19 cellular contexts compared by ENCODE assay signal in the genomic region with DNA sequence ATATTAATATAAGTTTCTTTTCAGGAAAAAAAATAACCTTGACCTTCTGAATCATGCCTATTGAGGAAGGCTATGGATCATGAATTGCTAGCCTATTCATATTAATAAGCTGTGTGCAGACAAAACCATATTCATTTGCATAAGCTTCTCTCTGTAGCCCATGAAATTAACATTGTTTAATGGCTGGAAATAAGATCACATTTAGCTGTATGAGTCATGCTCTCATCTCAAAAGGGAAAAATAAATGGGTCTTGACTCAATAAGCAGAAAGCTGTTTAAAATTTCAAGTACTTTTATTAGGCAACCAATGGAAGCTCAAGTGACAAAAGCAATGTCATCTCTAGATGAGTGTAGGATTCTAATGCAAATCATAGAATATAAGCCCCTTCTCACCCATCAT.
"Had no signal": no experiment of that assay in that cellular context is flagged by ENCODE, and none has a peak within 500 bp of the region (broad histone marks: within the 10 kb centered on the region; RNA-seq: fewer than 3 reads in every experiment).

No MANE protein-coding gene starts in this region.

- H3K27ac ChIP-seq: RWPE1 had no signal

- H3K9me3 ChIP-seq: SK-N-SH had no signal

- DNase-seq: IMR-90, Karpas-422, KG1, MM.1S, NCI-H1105, NCI-H1417, NCI-H1436 treated with DMSO at 0.1 percent for 48 hours, NCI-H1694, NCI-H187 treated with DMSO at 0.1 percent for 48 hours, NCI-H2029 treated with DMSO at 0.1 percent for 48 hours, NCI-H2171, NCI-H226, NCI-H446, NCI-H510A, NCI-H524 treated with DMSO at 0.1 percent for 48 hours, NCI-H774, SHP77, SK-N-SH had no signal
